In the genomic region with DNA sequence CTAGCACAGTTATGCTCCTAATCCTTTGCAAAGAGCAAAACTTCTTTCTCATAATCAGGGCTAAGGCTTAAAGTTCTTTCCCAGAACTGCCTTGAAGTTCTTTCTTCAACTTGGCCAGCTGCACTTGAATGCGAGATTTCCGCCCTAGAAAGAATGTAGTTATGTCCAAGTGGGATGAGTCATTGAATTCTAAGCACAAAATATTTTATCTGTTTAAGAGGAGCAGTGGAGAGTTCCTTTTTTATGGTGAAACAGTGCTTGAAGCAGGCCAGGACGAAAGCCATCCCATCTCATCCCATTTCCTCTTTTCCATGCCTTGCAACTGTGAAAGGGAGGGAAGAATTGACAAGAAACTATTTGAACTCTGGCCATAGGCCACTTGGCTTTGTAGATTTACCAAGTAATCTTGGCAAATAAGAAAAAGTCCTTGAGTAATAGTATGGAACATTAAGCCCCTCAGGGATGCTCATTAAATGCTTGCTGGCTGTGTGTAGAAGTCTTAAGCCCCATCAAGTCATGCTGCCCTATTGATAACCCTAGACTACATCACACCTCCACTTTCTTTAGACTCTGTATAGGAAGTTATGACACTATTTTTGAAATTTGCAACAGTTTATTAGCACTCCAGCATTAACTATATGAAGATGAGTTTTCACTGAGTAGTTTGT, we compare ENCODE assay signal across 11 cellular contexts.
DNase-seq lines count a peak whose midpoint lies in the region; ATAC-seq and TF ChIP-seq lines count a peak whose summit lies in the region.
"Had no signal": no experiment of that assay in that cellular context is flagged by ENCODE, and none has a peak within 500 bp of the region (broad histone marks: within the 10 kb centered on the region; RNA-seq: fewer than 3 reads in every experiment).

No MANE protein-coding gene starts in this region.

- H3K27me3 Mint-ChIP-seq in nephron (ENCODE audit: low read depth) = peaks cover 4% of the 10 kb centered on the region
- no peaks in the 10 kb centered on the region for H3K27me3 Mint-ChIP-seq in activated CD8-positive, alpha-beta T cell treated with anti-CD3 and anti-CD28 coated beads, Interleukin-2, amount 10 ng/mL, durations not matched to agents 7 days and 5 days (ENCODE audit: low read depth)
- H3K27me3 Mint-ChIP-seq in activated CD4-positive, alpha-beta memory T cell treated with anti-CD3 and anti-CD28 coated beads for 36 hours = no peaks in the 10 kb centered on the region

- H3K4me1 Mint-ChIP-seq in nephron = peaks cover 35% of the 10 kb centered on the region
- no peaks in the 10 kb centered on the region for H3K4me1 Mint-ChIP-seq in activated CD8-positive, alpha-beta T cell treated with anti-CD3 and anti-CD28 coated beads, Interleukin-2, amount 10 ng/mL, durations not matched to agents 7 days and 5 days (ENCODE audit: low read depth)
- H3K4me1 Mint-ChIP-seq in activated CD4-positive, alpha-beta memory T cell treated with anti-CD3 and anti-CD28 coated beads for 36 hours (ENCODE audit: low read depth) = no peaks in the 10 kb centered on the region

- DNase-seq in AG04450 (ENCODE audit: low read depth, low spot score) (peak; percentile 81), NOMO-1 treated with dmso at 0.1 percent for 144 hours (lab: John Stamatoyannopoulos, UW; ENCODE audit: unreplicated experiment) (peak; percentile 41), epithelial cell of esophagus (ENCODE audit: low read depth) (peak; percentile 70), NCI-H2081 treated with DMSO at 0.1 percent for 48 hours (lab: John Stamatoyannopoulos, UW) (no peak)
- DNase-seq in activated CD8-positive, alpha-beta T cell treated with anti-CD3 and anti-CD28 coated beads, Interleukin-2, amount 10 ng/mL, durations not matched to agents 7 days and 5 days = no peak
- no peak for DNase-seq in activated CD4-positive, alpha-beta memory T cell treated with anti-CD3 and anti-CD28 coated beads for 36 hours

- TF ChIP-seq CTCF in AG04450 (IDR thresholded peaks at IDR 0.05; ENCODE audit: low read depth, low read length) (no peak), epithelial cell of esophagus (IDR thresholded peaks at IDR 0.05; ENCODE audit: insufficient read depth, low read depth, low read length, missing control alignments) (no peak), nephron (IDR thresholded peaks at IDR 0.05; ENCODE audit: unreplicated experiment in 3 of 3) (no peak)

- no peaks in the 10 kb centered on the region for H3K9me3 ChIP-seq in AG04450 (ENCODE audit: control insufficient read depth, insufficient read depth, low read length)

- no peaks in the 10 kb centered on the region for H3K27me3 ChIP-seq in AG04450 (ENCODE audit: control insufficient read depth, insufficient read depth, low read length)
- H3K27me3 ChIP-seq: neural progenitor cell had no signal

- H3K27ac ChIP-seq in AG04450 (ENCODE audit: low read depth, low read length) = peak overlapping the region; percentile 53
- H3K27ac ChIP-seq: C4-2B, neural progenitor cell had no signal

- H3K4me3 Mint-ChIP-seq in nephron = no peak overlapping the region
- no peak overlapping the region for H3K4me3 Mint-ChIP-seq in activated CD8-positive, alpha-beta T cell treated with anti-CD3 and anti-CD28 coated beads, Interleukin-2, amount 10 ng/mL, durations not matched to agents 7 days and 5 days
- H3K4me3 Mint-ChIP-seq in activated CD4-positive, alpha-beta memory T cell treated with anti-CD3 and anti-CD28 coated beads for 36 hours = no peak overlapping the region
- H3K4me3 Mint-ChIP-seq: neural progenitor cell had no signal

- peak overlapping the region in 2 of 3 experiments; percentile 82 to 93 for H3K27ac Mint-ChIP-seq in nephron
- H3K27ac Mint-ChIP-seq in activated CD8-positive, alpha-beta T cell treated with anti-CD3 and anti-CD28 coated beads, Interleukin-2, amount 10 ng/mL, durations not matched to agents 7 days and 5 days = no peak overlapping the region
- no peak overlapping the region for H3K27ac Mint-ChIP-seq in activated CD4-positive, alpha-beta memory T cell treated with anti-CD3 and anti-CD28 coated beads for 36 hours
- H3K27ac Mint-ChIP-seq: neural progenitor cell had no signal

- CTCF ChIA-PET in AG04450 (lab: Charles Lee) = no interaction called here
- CTCF ChIA-PET in activated CD8-positive, alpha-beta T cell treated with anti-CD3 and anti-CD28 coated beads, Interleukin-2, amount 10 ng/mL, durations not matched to agents 7 days and 5 days (lab: Charles Lee) = no interaction called here
- CTCF ChIA-PET in activated CD4-positive, alpha-beta memory T cell treated with anti-CD3 and anti-CD28 coated beads for 36 hours (lab: Charles Lee) = no interaction called here

- intact Hi-C loops in activated CD4-positive, alpha-beta memory T cell treated with anti-CD3 and anti-CD28 coated beads for 36 hours (cut with micrococcal nuclease) = no loop called here

- H3K9me3 Mint-ChIP-seq in nephron = no peaks in the 10 kb centered on the region
- H3K9me3 Mint-ChIP-seq in activated CD8-positive, alpha-beta T cell treated with anti-CD3 and anti-CD28 coated beads, Interleukin-2, amount 10 ng/mL, durations not matched to agents 7 days and 5 days (ENCODE audit: insufficient read depth) = no peaks in the 10 kb centered on the region
- no peaks in the 10 kb centered on the region for H3K9me3 Mint-ChIP-seq in activated CD4-positive, alpha-beta memory T cell treated with anti-CD3 and anti-CD28 coated beads for 36 hours
- H3K9me3 Mint-ChIP-seq: neural progenitor cell had no signal

- H3K4me3 ChIP-seq in AG04450 (ENCODE audit: low read depth, low read length) = no peak overlapping the region
- H3K4me3 ChIP-seq in epithelial cell of esophagus (ENCODE audit: low read length) = no peak overlapping the region
- H3K4me3 ChIP-seq: K562, neural progenitor cell had no signal

- no peak for ATAC-seq in activated CD8-positive, alpha-beta T cell treated with anti-CD3 and anti-CD28 coated beads, Interleukin-2, amount 10 ng/mL, durations not matched to agents 7 days and 5 days
- ATAC-seq in HG03196 (IDR thresholded peaks at IDR 0.05; ENCODE audit: unreplicated experiment) = no peak
- ATAC-seq: K562 had no signal

- POLR2A ChIA-PET in AG04450 (lab: Yijun Ruan, JAX) = interaction anchor here (1.0 kb wide), 1 partner anchor 12 kb away, joined by 3 read pairs; no protein-coding TSS in a partner anchor
- POLR2A ChIA-PET in activated CD8-positive, alpha-beta T cell treated with anti-CD3 and anti-CD28 coated beads, Interleukin-2, amount 10 ng/mL, durations not matched to agents 7 days and 5 days (lab: Charles Lee) = no interaction called here
- POLR2A ChIA-PET in activated CD4-positive, alpha-beta memory T cell treated with anti-CD3 and anti-CD28 coated beads for 36 hours (lab: Charles Lee) = no interaction called here

- H3K36me3 Mint-ChIP-seq in nephron (ENCODE audit: low read depth) = no peaks in the 10 kb centered on the region
- H3K36me3 Mint-ChIP-seq in activated CD8-positive, alpha-beta T cell treated with anti-CD3 and anti-CD28 coated beads, Interleukin-2, amount 10 ng/mL, durations not matched to agents 7 days and 5 days (ENCODE audit: low read depth) = no peaks in the 10 kb centered on the region
- no peaks in the 10 kb centered on the region for H3K36me3 Mint-ChIP-seq in activated CD4-positive, alpha-beta memory T cell treated with anti-CD3 and anti-CD28 coated beads for 36 hours
- H3K36me3 Mint-ChIP-seq: neural progenitor cell had no signal

Comparison
In these comparisons a context has a peak if more than half of its experiments do, and no peak if none do; other contexts are left out.
1. DNase-seq: peak in AG04450 (single experiment), NOMO-1 treated with dmso at 0.1 percent for 144 hours (single experiment) and epithelial cell of esophagus (single experiment); none in activated CD8-positive, alpha-beta T cell treated with anti-CD3 and anti-CD28 coated beads, Interleukin-2, amount 10 ng/mL, durations not matched to agents 7 days and 5 days (single experiment), activated CD4-positive, alpha-beta memory T cell treated with anti-CD3 and anti-CD28 coated beads for 36 hours (single experiment) and NCI-H2081 treated with DMSO at 0.1 percent for 48 hours (single experiment).
2. H3K27ac Mint-ChIP-seq: peak in nephron (2 of 3); none in activated CD8-positive, alpha-beta T cell treated with anti-CD3 and anti-CD28 coated beads, Interleukin-2, amount 10 ng/mL, durations not matched to agents 7 days and 5 days (single experiment) and activated CD4-positive, alpha-beta memory T cell treated with anti-CD3 and anti-CD28 coated beads for 36 hours (single experiment).